In genomic region chr17:75267403-75268232, GRCh38 we compare ENCODE assay signal across 10 cellular contexts. TPM values are rescaled to one million over a fixed set of nuclear protein-coding genes. Genes with fewer than 3 reads are reported as not detected.
DNase-seq lines count a peak whose midpoint lies in the region; ATAC-seq and TF ChIP-seq lines count a peak whose summit lies in the region.
"Had no signal": no experiment of that assay in that cellular context is flagged by ENCODE, and none has a peak within 500 bp of the region (broad histone marks: within the 10 kb centered on the region; RNA-seq: fewer than 3 reads in every experiment).

No MANE protein-coding gene starts in this region.

- no peaks in the 10 kb centered on the region for H4K20me1 ChIP-seq in neural progenitor cell (ENCODE audit: low read depth)

- no peaks in the 10 kb centered on the region for H3K9me3 ChIP-seq in neural progenitor cell (ENCODE audit: low read depth)
- H3K9me3 ChIP-seq: HAP-1 had no signal

- H3F3A ChIP-seq in neural progenitor cell (ENCODE audit: low read depth), result peaks cover 44% of the 10 kb centered on the region

- H3K27me3 ChIP-seq in neural progenitor cell, result peaks cover 8% of the 10 kb centered on the region

- peaks cover 7% of the 10 kb centered on the region for H3K4me1 ChIP-seq in neural progenitor cell

- peak overlapping the region in 4 of 5 experiments; percentile 60 to 89 (median 85) for H3K27ac Mint-ChIP-seq in brain
- peak overlapping the region; percentile 91 for H3K27ac Mint-ChIP-seq in neural progenitor cell
- H3K27ac Mint-ChIP-seq in natural killer cell, result no peak overlapping the region

- DNase-seq in NCI-H2227 (lab: John Stamatoyannopoulos, UW; ENCODE audit: unreplicated experiment) (peak; percentile 18), NCI-H2227 treated with DMSO at 0.1 percent for 48 hours (lab: John Stamatoyannopoulos, UW) (no peak), NCI-H2029 (lab: John Stamatoyannopoulos, UW) (peak; percentile 66), neural progenitor cell (ENCODE audit: low spot score) (peak; percentile 57), activated gamma-delta T cell treated with Interleukin-2 at 50 U/mL for 16 hours (no peak), natural killer cell (no peak), T-helper 9 cell (no peak)
- DNase-seq: activated CD8-positive, alpha-beta memory T cell treated with anti-CD3 and anti-CD28 coated beads for 24 hours had no signal

- H3K4me3 Mint-ChIP-seq in brain, result peak overlapping the region in 3 of 5 experiments; percentile 32 to 70 (median 69)
- H3K4me3 Mint-ChIP-seq in neural progenitor cell, result peak overlapping the region; percentile 19
- no peak overlapping the region for H3K4me3 Mint-ChIP-seq in natural killer cell

- H3K9me3 Mint-ChIP-seq in brain (no peaks in the 10 kb centered on the region), neural progenitor cell (no peaks in the 10 kb centered on the region), natural killer cell (no peaks in the 10 kb centered on the region)

- no peak for ATAC-seq in natural killer cell

- H3K27ac ChIP-seq in neural progenitor cell, result peak overlapping the region; percentile 20

- intact Hi-C loops in natural killer cell (cut with micrococcal nuclease), result no loop called here

- H3K27me3 Mint-ChIP-seq in brain, result peaks cover 3% of the 10 kb centered on the region
- H3K27me3 Mint-ChIP-seq in neural progenitor cell (ENCODE audit: insufficient read depth, low read depth), result peaks cover 2% of the 10 kb centered on the region
- H3K27me3 Mint-ChIP-seq in natural killer cell (ENCODE audit: low read depth in 2 of 2), result no peaks in the 10 kb centered on the region

- H3K36me3 ChIP-seq in neural progenitor cell, result no peaks in the 10 kb centered on the region

- TF ChIP-seq CTCF in brain (conservative IDR thresholded peaks at IDR 0.05) (no peak), neural progenitor cell (IDR thresholded peaks at IDR 0.05) (peak; percentile 24), natural killer cell (IDR thresholded peaks at IDR 0.05) (no peak)

- H3K9ac ChIP-seq in neural progenitor cell, result no peak overlapping the region

- H3K36me3 Mint-ChIP-seq in brain (peaks cover 29% of the 10 kb centered on the region), neural progenitor cell (peaks cover 5% of the 10 kb centered on the region), natural killer cell (no peaks in the 10 kb centered on the region)

- no peak overlapping the region for H3K4me3 ChIP-seq in neural progenitor cell
- H3K4me3 ChIP-seq: HAP-1 had no signal

- H2AFZ ChIP-seq in neural progenitor cell (replicated peaks), result no peak overlapping the region

- H3K4me2 ChIP-seq in neural progenitor cell, result no peak overlapping the region

- H3K4me1 Mint-ChIP-seq in brain (peaks cover 40% of the 10 kb centered on the region), neural progenitor cell (peaks cover 17% of the 10 kb centered on the region), natural killer cell (peaks cover 11 to 21% of the 10 kb centered on the region in 2 donors)

- H3K79me2 ChIP-seq in neural progenitor cell (ENCODE audit: low read depth), result peaks cover 9% of the 10 kb centered on the region

RNA-seq across cellular contexts. Expression of gene MIF4GD, which starts 3.4 kb away (rescaled TPM):
- polyA plus RNA-seq in brain (ENCODE audit: insufficient read depth, low read depth, low replicate concordance), result 47.6 TPM
- 17.7 and 27.5 TPM in 2 replicates for total RNA-seq in neural progenitor cell (ENCODE audit: low replicate concordance)
- 10 to 100 TPM; 44.5 to 56.9 (median 50.3) TPM for total RNA-seq in natural killer cell

RNA-seq across cellular contexts. Expression of gene MRPS7, which starts 5.9 kb away (rescaled TPM):
- 64.9 TPM for polyA plus RNA-seq in brain (ENCODE audit: insufficient read depth, low read depth, low replicate concordance)
- total RNA-seq in neural progenitor cell (ENCODE audit: low replicate concordance) (43.3 and 48.7 TPM in 2 replicates), natural killer cell (10 to 100 TPM; 27.3 to 29.4 (median 27.9) TPM)

RNA-seq across cellular contexts. Expression of gene GGA3, which starts 6.2 kb away (rescaled TPM):
- 25.2 TPM for polyA plus RNA-seq in brain (ENCODE audit: insufficient read depth, low read depth, low replicate concordance)
- total RNA-seq in neural progenitor cell (ENCODE audit: low replicate concordance) (28.0 and 37.3 TPM in 2 replicates), natural killer cell (10 to 100 TPM; 78.1 to 97.3 (median 94.0) TPM)

RNA-seq across cellular contexts. Expression of gene SLC25A19, which starts 21.6 kb away (rescaled TPM):
- polyA plus RNA-seq in brain (ENCODE audit: insufficient read depth, low read depth, low replicate concordance), result 22.0 TPM
- total RNA-seq in neural progenitor cell (ENCODE audit: low replicate concordance) (5.2 and 10.4 TPM in 2 replicates), natural killer cell (10 to 100 TPM; 12.1 to 17.7 (median 14.8) TPM)

Comparison
In these comparisons a context has a peak if more than half of its experiments do, and no peak if none do; other contexts are left out.
1. DNase-seq: peak in NCI-H2227 (single experiment), NCI-H2029 (single experiment) and neural progenitor cell (single experiment); none in NCI-H2227 treated with DMSO at 0.1 percent for 48 hours (single experiment), activated gamma-delta T cell treated with Interleukin-2 at 50 U/mL for 16 hours (single experiment), natural killer cell (single experiment) and T-helper 9 cell (single experiment).
2. H3K27ac Mint-ChIP-seq: peak in brain (4 of 5) and neural progenitor cell (single experiment); none in natural killer cell (0 of 2).